18 cellular contexts compared by ENCODE assay signal in the genomic region with DNA sequence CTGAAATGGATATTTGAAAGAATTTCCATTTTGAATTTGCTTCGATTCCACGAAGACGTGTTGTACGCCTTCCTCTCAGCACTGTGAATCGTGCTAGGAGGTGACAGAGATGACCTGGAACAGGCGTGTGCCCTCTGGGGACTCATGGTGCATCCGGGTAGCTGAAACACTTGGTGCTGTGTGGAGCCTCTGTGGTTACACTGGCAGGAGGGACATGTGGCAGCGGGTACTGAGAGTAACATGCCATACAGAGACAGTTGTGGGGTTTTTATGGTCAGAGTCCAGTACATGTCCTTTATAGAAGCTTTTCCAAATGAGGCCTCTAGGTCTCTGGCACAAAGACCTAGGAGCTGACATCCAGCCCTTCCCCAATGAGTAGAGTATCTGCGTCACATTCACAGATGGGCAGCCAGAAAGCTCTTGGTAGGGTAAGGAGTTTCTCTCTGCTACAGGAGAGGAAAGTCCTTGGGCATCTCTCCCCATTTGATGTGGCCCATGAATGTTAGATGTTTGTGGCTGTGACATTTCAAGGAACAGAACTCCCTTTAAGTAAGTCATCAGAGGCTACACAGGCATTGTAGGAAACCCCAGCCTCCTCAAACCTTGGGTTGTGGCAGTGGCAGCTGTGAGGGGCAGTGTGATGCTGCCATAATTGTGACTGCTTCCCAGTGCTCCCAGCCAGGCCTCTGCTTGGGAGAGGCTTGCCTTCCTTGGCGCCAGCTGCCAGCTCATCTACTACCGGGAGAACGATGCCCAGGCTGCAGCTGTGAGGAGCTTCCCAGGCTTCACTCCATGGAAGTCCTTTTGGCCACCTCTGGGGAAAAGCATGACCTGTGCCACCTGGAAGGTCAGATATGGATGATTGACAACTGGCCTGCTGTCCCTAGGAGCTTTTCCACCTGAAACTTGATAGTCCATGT.
DNase-seq lines count a peak whose midpoint lies in the region; ATAC-seq, FAIRE-seq and TF ChIP-seq lines count a peak whose summit lies in the region.
"Had no signal": no experiment of that assay in that cellular context is flagged by ENCODE, and none has a peak within 500 bp of the region (broad histone marks: within the 10 kb centered on the region; RNA-seq: fewer than 3 reads in every experiment).

No MANE protein-coding gene starts in this region.

- intact Hi-C loops in Caco-2 (cut with micrococcal nuclease; ENCODE audit: unreplicated experiment), result loop anchor here (2.0 kb wide), 1 partner anchor 40 kb away; no protein-coding TSS in a partner anchor

- H3K9ac ChIP-seq in endodermal cell (ENCODE audit: extremely low read depth, low read length, poor library complexity, severe bottlenecking), result no peak overlapping the region

- no peak for TF ChIP-seq CTCF in endodermal cell (conservative IDR thresholded peaks at IDR 0.05)
- no peak for TF ChIP-seq CTCF in osteocyte (IDR thresholded peaks at IDR 0.05)
- no peak for TF ChIP-seq CTCF in Caco-2 (IDR thresholded peaks at IDR 0.05; ENCODE audit: insufficient read depth in 1 of 2, low read depth in 1 of 2, low read length in 1 of 2, severe bottlenecking in 1 of 2, unreplicated experiment in 1 of 2)

- WGBS in endodermal cell (ENCODE audit: insufficient coverage in 1 of 2, insufficient read length in 1 of 2), 2 experiments, result 94 to 97% methylated on average over 10 to 12 of the region's 12 CpGs

- H3K36me3 Mint-ChIP-seq in activated naive CD8-positive, alpha-beta T cell, result no peaks in the 10 kb centered on the region
- no peaks in the 10 kb centered on the region for H3K36me3 Mint-ChIP-seq in activated naive CD8-positive, alpha-beta T cell treated with anti-CD3 and anti-CD28 coated beads for 36 hours
- H3K36me3 Mint-ChIP-seq in endodermal cell (ENCODE audit: low read depth) (peaks cover 18% of the 10 kb centered on the region), osteocyte (ENCODE audit: unreplicated experiment) (no peaks in the 10 kb centered on the region), Caco-2 (ENCODE audit: insufficient read depth, unreplicated experiment) (no peaks in the 10 kb centered on the region)
- H3K36me3 Mint-ChIP-seq: CD8-positive, alpha-beta T cell had no signal

- H3K27ac ChIP-seq in endodermal cell (ENCODE audit: low read depth, low read length), result no peak overlapping the region
- H3K27ac ChIP-seq: PC-9 had no signal

- H3K9me3 ChIP-seq in endodermal cell (ENCODE audit: control insufficient read depth, low read length), result no peaks in the 10 kb centered on the region
- no peaks in the 10 kb centered on the region for H3K9me3 ChIP-seq in Caco-2
- H3K9me3 ChIP-seq: BE2C, HAP-1 had no signal

- H3K4me1 Mint-ChIP-seq in activated naive CD8-positive, alpha-beta T cell (ENCODE audit: low read depth), result peaks cover 12% of the 10 kb centered on the region
- peaks cover 16% of the 10 kb centered on the region for H3K4me1 Mint-ChIP-seq in activated naive CD8-positive, alpha-beta T cell treated with anti-CD3 and anti-CD28 coated beads for 36 hours
- H3K4me1 Mint-ChIP-seq in endodermal cell (peaks cover 9% of the 10 kb centered on the region), osteocyte (ENCODE audit: unreplicated experiment) (peaks cover 4% of the 10 kb centered on the region), Caco-2 (ENCODE audit: low read depth, unreplicated experiment) (no peaks in the 10 kb centered on the region)

- no peak for TF ChIP-seq POLR2A in GM18505 (IDR thresholded peaks at IDR 0.05; ENCODE audit: borderline replicate concordance, extremely low read depth, insufficient read depth, insufficient read length)

- no peaks in the 10 kb centered on the region for H3K27me3 ChIP-seq in endodermal cell (ENCODE audit: control insufficient read depth, insufficient read depth, low read length, poor library complexity, severe bottlenecking)
- no peaks in the 10 kb centered on the region; the same call in 1 of the 2 replicates for H3K27me3 ChIP-seq in Caco-2 (replicated peaks; ENCODE audit: control insufficient read depth, insufficient read depth, low read length)
- H3K27me3 ChIP-seq: BE2C had no signal

- H3K4me3 Mint-ChIP-seq in activated naive CD8-positive, alpha-beta T cell, result no peak overlapping the region
- H3K4me3 Mint-ChIP-seq in activated naive CD8-positive, alpha-beta T cell treated with anti-CD3 and anti-CD28 coated beads for 36 hours, result no peak overlapping the region
- no peak overlapping the region for H3K4me3 Mint-ChIP-seq in endodermal cell
- no peak overlapping the region for H3K4me3 Mint-ChIP-seq in osteocyte (ENCODE audit: unreplicated experiment)
- no peak overlapping the region for H3K4me3 Mint-ChIP-seq in Caco-2 (ENCODE audit: unreplicated experiment)
- H3K4me3 Mint-ChIP-seq: CD8-positive, alpha-beta T cell had no signal

- DNase-seq in activated naive CD8-positive, alpha-beta T cell treated with anti-CD3 and anti-CD28 coated beads for 36 hours, result no peak
- no peak for DNase-seq in endodermal cell
- DNase-seq in osteocyte (ENCODE audit: extremely low spot score, unreplicated experiment), result peak; percentile 67
- no peak for DNase-seq in urothelium cell line (ENCODE audit: low spot score)
- no peak for DNase-seq in Caco-2
- DNase-seq: BE2C; CD8-positive, alpha-beta T cell; DMS79 treated with DMSO at 0.1 percent for 48 hours; IMR-90; Karpas-422; NCI-H1105; PC-9 had no signal

- POLR2A ChIA-PET in Caco-2 (lab: Charles Lee), result no interaction called here

- ATAC-seq in GM21576 (IDR thresholded peaks at IDR 0.05; ENCODE audit: unreplicated experiment) (no peak), GM18505 (IDR thresholded peaks at IDR 0.05; ENCODE audit: unreplicated experiment) (no peak)
- ATAC-seq: CD8-positive, alpha-beta T cell had no signal

- H3K9me3 Mint-ChIP-seq in activated naive CD8-positive, alpha-beta T cell (ENCODE audit: low read depth), result no peaks in the 10 kb centered on the region
- no peaks in the 10 kb centered on the region for H3K9me3 Mint-ChIP-seq in activated naive CD8-positive, alpha-beta T cell treated with anti-CD3 and anti-CD28 coated beads for 36 hours
- H3K9me3 Mint-ChIP-seq in endodermal cell (no peaks in the 10 kb centered on the region), osteocyte (ENCODE audit: unreplicated experiment) (no peaks in the 10 kb centered on the region), Caco-2 (ENCODE audit: unreplicated experiment) (no peaks in the 10 kb centered on the region)
- H3K9me3 Mint-ChIP-seq: CD8-positive, alpha-beta T cell had no signal

- H3K27ac Mint-ChIP-seq in activated naive CD8-positive, alpha-beta T cell, result peak overlapping the region; percentile 51
- no peak overlapping the region for H3K27ac Mint-ChIP-seq in activated naive CD8-positive, alpha-beta T cell treated with anti-CD3 and anti-CD28 coated beads for 36 hours
- H3K27ac Mint-ChIP-seq in endodermal cell (peak overlapping the region; percentile 64), osteocyte (ENCODE audit: unreplicated experiment) (no peak overlapping the region), Caco-2 (ENCODE audit: unreplicated experiment) (no peak overlapping the region)
- H3K27ac Mint-ChIP-seq: CD8-positive, alpha-beta T cell had no signal

- H3K36me3 ChIP-seq in endodermal cell (ENCODE audit: control insufficient read depth, insufficient read depth, low read length), result no peaks in the 10 kb centered on the region
- no peaks in the 10 kb centered on the region for H3K36me3 ChIP-seq in Caco-2 (ENCODE audit: control insufficient read depth, insufficient read depth, low read length)
- H3K36me3 ChIP-seq: BE2C, HAP-1 had no signal

- H3K27me3 Mint-ChIP-seq in activated naive CD8-positive, alpha-beta T cell, result peaks cover 2% of the 10 kb centered on the region
- H3K27me3 Mint-ChIP-seq in activated naive CD8-positive, alpha-beta T cell treated with anti-CD3 and anti-CD28 coated beads for 36 hours, result peaks cover 16% of the 10 kb centered on the region
- H3K27me3 Mint-ChIP-seq in endodermal cell (ENCODE audit: insufficient read depth) (no peaks in the 10 kb centered on the region), osteocyte (ENCODE audit: unreplicated experiment) (peaks cover 52% of the 10 kb centered on the region), Caco-2 (ENCODE audit: insufficient read depth, unreplicated experiment) (peaks cover 5% of the 10 kb centered on the region)

- BruUV-seq in Caco-2 (replicated peaks; lab: Mats Ljungman, UMichigan), result no TSS peak

- peak; percentile 79 for FAIRE-seq in urothelium cell line (lab: Jason Lieb, UNC)
- FAIRE-seq: A204.1, HTR-8/SVneo had no signal

- CTCF ChIA-PET in Caco-2 (lab: Charles Lee), result interaction anchor here (0.6 to 1.1 kb wide), 3 partner anchors 29 to 238 kb away, joined by 3 read pairs; partner anchors contain the start of gene BUB1

- no peaks in the 10 kb centered on the region for H3K4me1 ChIP-seq in endodermal cell (ENCODE audit: control insufficient read depth, insufficient read depth, low read length)
- no peaks in the 10 kb centered on the region; the same call in 1 of the 2 replicates for H3K4me1 ChIP-seq in Caco-2
- H3K4me1 ChIP-seq: BE2C, HAP-1 had no signal

- H3K4me3 ChIP-seq in endodermal cell (ENCODE audit: low read length), result no peak overlapping the region
- H3K4me3 ChIP-seq in Caco-2 (ENCODE audit: low read depth, low read length), result no peak overlapping the region
- H3K4me3 ChIP-seq: HAP-1, PC-9 had no signal

Comparison
In these comparisons a context has a peak if more than half of its experiments do, and no peak if none do; other contexts are left out.
1. H3K27ac Mint-ChIP-seq: peak in activated naive CD8-positive, alpha-beta T cell (single experiment) and endodermal cell (single experiment); none in activated naive CD8-positive, alpha-beta T cell treated with anti-CD3 and anti-CD28 coated beads for 36 hours (single experiment), osteocyte (single experiment) and Caco-2 (single experiment).